4 cellular contexts compared by ENCODE assay signal in genomic region chr11:6904804-6905203, GRCh38. TPM values are rescaled to one million over a fixed set of nuclear protein-coding genes. Genes with fewer than 3 reads are reported as not detected.
"Had no signal": no experiment of that assay in that cellular context is flagged by ENCODE, and none has a peak within 500 bp of the region (broad histone marks: within the 10 kb centered on the region; RNA-seq: fewer than 3 reads in every experiment).

No MANE protein-coding gene starts in this region.

RNA-seq across cellular contexts. Expression of gene OR2D2, which starts 12.5 kb away (rescaled TPM):
- total RNA-seq: H1, HFFc6, HT1080 had no signal

RNA-seq across cellular contexts. Expression of gene OR2D3, which starts 16.0 kb away (rescaled TPM):
- total RNA-seq: GM23338, H1, HFFc6, HT1080 had no signal

RNA-seq across cellular contexts. Expression of gene ZNF215, which starts 21.4 kb away (rescaled TPM):
- total RNA-seq: HT1080 had no signal

RNA-seq across cellular contexts. Expression of gene OR10A4, which starts 28.4 kb away (rescaled TPM):
- total RNA-seq: GM23338, H1, HFFc6, HT1080 had no signal

RNA-seq across cellular contexts. Expression of gene OR10A2, which starts 41.9 kb away (rescaled TPM):
- total RNA-seq: GM23338, H1, HFFc6, HT1080 had no signal
